Comparison of ENCODE assay signal across 8 cellular contexts in genomic region chr3:51974963-51975856, GRCh38. TPM values are rescaled to one million over a fixed set of nuclear protein-coding genes. Genes with fewer than 3 reads are reported as not detected.
DNase-seq lines count a peak whose midpoint lies in the region; ATAC-seq and TF ChIP-seq lines count a peak whose summit lies in the region.

Gene ABHD14A, plus strand, starts transcription at chr3:51975064. Its CDS starts 72 bp downstream, at chr3:51975136.

- BruUV-seq in Panc1 (replicated peaks; lab: Mats Ljungman, UMichigan), result no TSS peak

- TF ChIP-seq CTCF in Panc1 (IDR thresholded peaks at IDR 0.05), result no peak

- H3K4me1 ChIP-seq in ACC112 (ENCODE audit: control insufficient read depth, insufficient read depth, low read length, unreplicated experiment), result peaks cover 18% of the 10 kb centered on the region
- H3K4me1 ChIP-seq in Panc1 (ENCODE audit: control insufficient read depth, insufficient read depth, low read length), result peaks cover 19% of the 10 kb centered on the region
- peaks cover 9 to 21% of the 10 kb centered on the region in 2 donors for H3K4me1 ChIP-seq in naive thymus-derived CD4-positive, alpha-beta T cell (ENCODE audit: control insufficient read depth in 2 of 2, insufficient read depth in 2 of 2, low read length in 2 of 2)

- peaks cover 3% of the 10 kb centered on the region for H3K36me3 Mint-ChIP-seq in activated T-helper 2 cell treated with anti-CD3 and anti-CD28 coated beads, Interferon-gamma antibody, Interleukin-2, Interleukin-4, amounts not matched to agents 10 μg/mL and 5 μg/mL and 100 μg/mL, durations not matched to agents 14 hours and 24 hours and 36 hours (ENCODE audit: low read depth)
- H3K36me3 Mint-ChIP-seq in naive thymus-derived CD4-positive, alpha-beta T cell, result peaks cover 0 to 3% (median 0%) of the 10 kb centered on the region in 5 donors

- peak within 1 kb of the TSS; percentile 90 for H3K4me3 Mint-ChIP-seq in activated T-helper 2 cell treated with anti-CD3 and anti-CD28 coated beads, Interferon-gamma antibody, Interleukin-2, Interleukin-4, amounts not matched to agents 10 μg/mL and 5 μg/mL and 100 μg/mL, durations not matched to agents 14 hours and 24 hours and 36 hours (ENCODE audit: low read depth)
- peak within 1 kb of the TSS; percentile 83 to 100 (median 94) for H3K4me3 Mint-ChIP-seq in naive thymus-derived CD4-positive, alpha-beta T cell

- POLR2A ChIA-PET in Panc1 (lab: Charles Lee), result no interaction called here
- POLR2A ChIA-PET in naive thymus-derived CD4-positive, alpha-beta T cell (lab: Charles Lee), result interaction anchor here (0.6 to 4.3 kb wide), 10 partner anchors 9 to 222 kb away, joined by 3 to 34 read pairs (median 5); partner anchors contain the start of genes DUSP7, PARP3, RPL29 and RRP9

- peak within 1 kb of the TSS; percentile 93 for H3K4me3 ChIP-seq in ACC112 (ENCODE audit: low read depth, low read length)
- H3K4me3 ChIP-seq in Panc1 (ENCODE audit: low read depth in 2 of 2, low read length in 2 of 2), result peak within 1 kb of the TSS; percentile 76 to 79
- peak within 1 kb of the TSS; percentile 82 for H3K4me3 ChIP-seq in naive thymus-derived CD4-positive, alpha-beta T cell (ENCODE audit: low read length)

- ATAC-seq in GM18861 (IDR thresholded peaks at IDR 0.05; ENCODE audit: unreplicated experiment), result peak; percentile 45
- peak; percentile 64 for ATAC-seq in HG03280 (IDR thresholded peaks at IDR 0.05; ENCODE audit: unreplicated experiment)
- peak; percentile 73 for ATAC-seq in Panc1
- peak; percentile 80 for ATAC-seq in naive thymus-derived CD4-positive, alpha-beta T cell

- no peaks in the 10 kb centered on the region for H3K9me3 ChIP-seq in Panc1 (ENCODE audit: control insufficient read depth, insufficient read depth, low read depth, low read length)
- no peaks in the 10 kb centered on the region for H3K9me3 ChIP-seq in naive thymus-derived CD4-positive, alpha-beta T cell (ENCODE audit: control insufficient read depth in 2 of 3, low read length in 3 of 3)

- DNase-seq in Panc1 (ENCODE audit: low read depth, low spot score) (no peak), fibroblast of peridontal ligament (ENCODE audit: extremely low read depth) (peak; percentile 60), stromal cell of bone marrow (ENCODE audit: low read depth) (peak; percentile 49)
- peak; percentile 70 for DNase-seq in activated T-helper 2 cell treated with anti-CD3 and anti-CD28 coated beads, Interferon-gamma antibody, Interleukin-2, Interleukin-4, amounts not matched to agents 10 μg/mL and 5 μg/mL and 100 μg/mL, durations not matched to agents 14 hours and 24 hours and 36 hours (ENCODE audit: low spot score)
- peak; percentile 68 to 85 (median 73) for DNase-seq in naive thymus-derived CD4-positive, alpha-beta T cell

- intact Hi-C loops in Panc1 (cut with micrococcal nuclease; ENCODE audit: unreplicated experiment), result loop anchor here (2.0 kb wide), 1 partner anchor 32 kb away; the partner anchor contains the start of gene PARP3
- intact Hi-C loops in activated T-helper 2 cell treated with anti-CD3 and anti-CD28 coated beads, Interferon-gamma antibody, Interleukin-2, Interleukin-4, amounts not matched to agents 10 μg/mL and 5 μg/mL and 100 μg/mL, durations not matched to agents 14 hours and 24 hours and 36 hours (cut with micrococcal nuclease), result loop anchor here (1.0 to 10.0 kb wide), 4 partner anchors 8 to 710 kb away; partner anchors contain the start of genes ACY1, GNL3, PARP3 and PBRM1
- intact Hi-C loops in naive thymus-derived CD4-positive, alpha-beta T cell (cut with micrococcal nuclease), result loop anchor here (1.0 to 5.0 kb wide), 9 partner anchors 8 to 476 kb away; partner anchors contain the start of genes ACY1 (in 2 of the 2), PARP3 (in 2 of the 2), RPL29 (in 2 of the 2) and ALAS1 (in 1 of the 2)

- peaks cover 6% of the 10 kb centered on the region for H3K79me2 ChIP-seq in ACC112 (ENCODE audit: control insufficient read depth, insufficient read depth, low read length, unreplicated experiment)

- H3K27ac Mint-ChIP-seq in activated T-helper 2 cell treated with anti-CD3 and anti-CD28 coated beads, Interferon-gamma antibody, Interleukin-2, Interleukin-4, amounts not matched to agents 10 μg/mL and 5 μg/mL and 100 μg/mL, durations not matched to agents 14 hours and 24 hours and 36 hours, result peak within 1 kb of the TSS; percentile 93
- peak within 1 kb of the TSS; percentile 88 to 97 (median 92) for H3K27ac Mint-ChIP-seq in naive thymus-derived CD4-positive, alpha-beta T cell

- no peaks in the 10 kb centered on the region for H3K36me3 ChIP-seq in ACC112 (ENCODE audit: insufficient read depth, low read length)
- no peaks in the 10 kb centered on the region; the same call in 1 of the 2 replicates for H3K36me3 ChIP-seq in Panc1 (ENCODE audit: control insufficient read depth, insufficient read depth, low read length)
- H3K36me3 ChIP-seq in naive thymus-derived CD4-positive, alpha-beta T cell (ENCODE audit: control insufficient read depth in 2 of 3, insufficient read depth in 3 of 3, low read length in 3 of 3), result peaks cover 0 to 2% (median 0%) of the 10 kb centered on the region in 3 experiments

- in situ Hi-C loops in Panc1 (cut with HindIII; ENCODE audit: low pct_unique_long_range_greater_than_20kb, low sequenced_read_pairs), result no loop called here

- no peaks in the 10 kb centered on the region for H3K27me3 Mint-ChIP-seq in activated T-helper 2 cell treated with anti-CD3 and anti-CD28 coated beads, Interferon-gamma antibody, Interleukin-2, Interleukin-4, amounts not matched to agents 10 μg/mL and 5 μg/mL and 100 μg/mL, durations not matched to agents 14 hours and 24 hours and 36 hours (ENCODE audit: low read depth)
- H3K27me3 Mint-ChIP-seq in naive thymus-derived CD4-positive, alpha-beta T cell, result no peaks in the 10 kb centered on the region

- H2AFZ ChIP-seq in ACC112 (ENCODE audit: low read length, unreplicated experiment), result peak within 1 kb of the TSS; percentile 68

- H3K27ac ChIP-seq in ACC112 (ENCODE audit: low read depth, low read length), result no peak within 1 kb of the TSS; the same call in 1 of the 2 replicates
- peak within 1 kb of the TSS; percentile 91 for H3K27ac ChIP-seq in Panc1 (ENCODE audit: low read length)
- H3K27ac ChIP-seq in naive thymus-derived CD4-positive, alpha-beta T cell (ENCODE audit: low read depth, low read length), result peak within 1 kb of the TSS; percentile 77

- H3K4me1 Mint-ChIP-seq in activated T-helper 2 cell treated with anti-CD3 and anti-CD28 coated beads, Interferon-gamma antibody, Interleukin-2, Interleukin-4, amounts not matched to agents 10 μg/mL and 5 μg/mL and 100 μg/mL, durations not matched to agents 14 hours and 24 hours and 36 hours (ENCODE audit: low read depth), result peaks cover 24% of the 10 kb centered on the region
- peaks cover 26 to 53% (median 32%) of the 10 kb centered on the region in 7 donors for H3K4me1 Mint-ChIP-seq in naive thymus-derived CD4-positive, alpha-beta T cell

- CTCF ChIA-PET in Panc1 (lab: Charles Lee), result no interaction called here
- CTCF ChIA-PET in naive thymus-derived CD4-positive, alpha-beta T cell (lab: Charles Lee), result interaction anchor here (0.6 to 2.5 kb wide), 4 partner anchors 8 to 34 kb away, joined by 3 to 28 read pairs (median 10); partner anchors contain the start of genes ACY1, PARP3 and RRP9

- H3K27me3 ChIP-seq in ACC112 (ENCODE audit: insufficient read depth, low read length) (no peaks in the 10 kb centered on the region), Panc1 (ENCODE audit: control insufficient read depth, insufficient read depth, low read length) (no peaks in the 10 kb centered on the region)
- no peaks in the 10 kb centered on the region for H3K27me3 ChIP-seq in naive thymus-derived CD4-positive, alpha-beta T cell (ENCODE audit: control insufficient read depth in 2 of 2, insufficient read depth in 2 of 2, low read length in 2 of 2)

- no peaks in the 10 kb centered on the region for H3K9me3 Mint-ChIP-seq in activated T-helper 2 cell treated with anti-CD3 and anti-CD28 coated beads, Interferon-gamma antibody, Interleukin-2, Interleukin-4, amounts not matched to agents 10 μg/mL and 5 μg/mL and 100 μg/mL, durations not matched to agents 14 hours and 24 hours and 36 hours
- H3K9me3 Mint-ChIP-seq in naive thymus-derived CD4-positive, alpha-beta T cell, result no peaks in the 10 kb centered on the region

RNA-seq across cellular contexts. Expression of gene ABHD14A, which starts in this region (rescaled TPM):
- total RNA-seq in Panc1 (2021; ENCODE audit: unreplicated experiment), result 11.3 TPM
- polyA plus RNA-seq in Panc1 (2012; ENCODE audit: insufficient read length), result 14.3 TPM
- 13.5 and 15.9 TPM in 2 replicates for total RNA-seq in activated T-helper 2 cell treated with anti-CD3 and anti-CD28 coated beads, Interferon-gamma antibody, Interleukin-2, Interleukin-4, amounts not matched to agents 10 μg/mL and 5 μg/mL and 100 μg/mL, durations not matched to agents 14 hours and 24 hours and 36 hours
- total RNA-seq in naive thymus-derived CD4-positive, alpha-beta T cell, result 10 to 100 TPM in 4 of 5 experiments, 1 to 10 TPM in 1; 9.9 to 23.7 (median 14.7) TPM
- polyA plus RNA-seq in naive thymus-derived CD4-positive, alpha-beta T cell, result 10 to 100 TPM; 76.3 to 96.9 TPM
